Comparison of ENCODE assay signal across 15 cellular contexts in the genomic region with DNA sequence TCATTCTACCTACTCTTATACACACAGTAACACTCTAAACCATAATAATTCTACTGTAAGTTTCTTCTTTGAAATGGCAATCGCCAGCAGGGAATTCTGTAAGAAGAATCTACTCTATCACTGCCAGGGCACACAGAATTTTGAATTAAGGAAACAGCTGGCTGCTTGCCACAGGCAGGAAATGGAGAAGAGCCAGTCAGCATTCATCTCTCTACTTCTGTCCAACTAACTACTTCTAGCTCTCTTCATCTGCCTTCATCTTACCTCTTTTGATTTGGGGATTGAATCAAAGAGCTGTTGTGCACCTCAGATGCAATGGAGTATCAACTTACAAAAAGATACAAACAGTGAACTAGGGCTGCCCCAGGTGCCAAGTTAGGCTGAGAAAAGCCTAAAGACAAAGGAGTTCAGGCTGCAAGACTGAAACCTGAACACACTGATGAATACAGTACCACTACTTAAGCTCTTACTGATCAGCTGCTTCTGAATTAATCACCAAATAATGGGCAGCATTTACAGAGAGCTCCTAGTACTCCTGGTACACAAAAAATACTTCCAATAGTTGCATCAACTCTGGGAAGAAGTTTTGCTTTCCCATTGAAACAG.
DNase-seq lines count a peak whose midpoint lies in the region; ATAC-seq and TF ChIP-seq lines count a peak whose summit lies in the region.
"Had no signal": no experiment of that assay in that cellular context is flagged by ENCODE, and none has a peak within 500 bp of the region (broad histone marks: within the 10 kb centered on the region; RNA-seq: fewer than 3 reads in every experiment).

No MANE protein-coding gene starts in this region.

- DNase-seq in DMS79 treated with DMSO at 0.1 percent for 48 hours (lab: John Stamatoyannopoulos, UW), result peak; percentile 44
- peak; percentile 78 for DNase-seq in NCI-H2107 treated with DMSO at 0.1 percent for 48 hours (lab: John Stamatoyannopoulos, UW; ENCODE audit: unreplicated experiment)
- DNase-seq in medulla oblongata (ENCODE audit: extremely low spot score), result peak; percentile 46
- DNase-seq: activated T-cell treated with anti-CD3 and anti-CD28 coated beads, Interleukin-2, amount 50 U/mL, for 24 hours; AML-193; amniotic stem cell; kidney; NCI-H2227 treated with DMSO at 0.1 percent for 48 hours; SIG-M5; stimulated activated naive CD4-positive, alpha-beta T cell treated with Interleukin-2 at 50 U/mL for 16 hours had no signal

- H3K4me3 Mint-ChIP-seq in brain, result peak overlapping the region in 1 of 5 experiments; percentile 70
- H3K4me3 Mint-ChIP-seq: activated T-cell treated with anti-CD3 and anti-CD28 coated beads, Interleukin-2, amount 50 U/mL, for 24 hours had no signal

- H3K9me3 Mint-ChIP-seq in brain, result no peaks in the 10 kb centered on the region

- H3K4me1 Mint-ChIP-seq in brain, result peaks cover 30% of the 10 kb centered on the region

- no peaks in the 10 kb centered on the region for H3K27me3 Mint-ChIP-seq in brain
- H3K27me3 Mint-ChIP-seq: activated T-cell treated with anti-CD3 and anti-CD28 coated beads, Interleukin-2, amount 50 U/mL, for 24 hours had no signal

- ATAC-seq in HG03342 (IDR thresholded peaks at IDR 0.05; ENCODE audit: unreplicated experiment) (no peak), HG02588 (IDR thresholded peaks at IDR 0.05; ENCODE audit: unreplicated experiment) (no peak), GM18858 (IDR thresholded peaks at IDR 0.05; ENCODE audit: unreplicated experiment) (no peak), GM21526 (IDR thresholded peaks at IDR 0.05; ENCODE audit: low FRiP score, unreplicated experiment) (no peak)

- H3K27ac Mint-ChIP-seq in brain, result peak overlapping the region in 3 of 5 experiments; percentile 11 to 76 (median 29)
- H3K27ac Mint-ChIP-seq: activated T-cell treated with anti-CD3 and anti-CD28 coated beads, Interleukin-2, amount 50 U/mL, for 24 hours had no signal

- TF ChIP-seq CTCF in brain (conservative IDR thresholded peaks at IDR 0.05), result no peak

- no peaks in the 10 kb centered on the region for H3K36me3 Mint-ChIP-seq in brain
